Comparison of ENCODE assay signal across 8 cellular contexts in the genomic region with DNA sequence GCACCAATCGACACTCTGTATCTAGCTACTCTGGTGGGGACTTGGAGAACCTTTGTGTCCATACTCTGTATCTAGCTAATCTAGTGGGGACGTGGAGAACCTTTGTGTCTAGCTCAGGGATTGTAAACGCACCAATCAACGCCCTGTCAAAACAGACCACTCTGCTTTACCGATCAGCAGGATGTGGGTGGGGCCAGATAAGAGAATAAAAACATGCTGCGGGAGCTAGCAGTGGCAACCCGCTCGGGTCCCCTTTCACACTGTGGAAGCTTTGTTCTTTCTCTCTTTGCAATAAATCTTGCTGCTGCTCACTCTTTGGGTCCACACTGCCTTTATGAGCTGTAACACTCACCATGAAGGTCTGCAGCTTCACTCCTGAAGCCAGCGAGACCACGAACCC.
A peak's percentile ranks its signal among the peaks of the same experiment; 100 is the strongest.
DNase-seq lines count a peak whose midpoint lies in the region; ATAC-seq and TF ChIP-seq lines count a peak whose summit lies in the region.
"Not testable (repeated sequence)": the region's sequence is repeated elsewhere in the genome, so short reads cannot be mapped to it uniquely, and the experiment has no call there.

No MANE protein-coding gene starts in this region.

- not testable (repeated sequence) for H3K36me3 ChIP-seq in testis (ENCODE audit: low read depth, missing control alignments)

- CTCF ChIA-PET in activated CD4-positive, alpha-beta memory T cell treated with anti-CD3 and anti-CD28 coated beads for 36 hours (lab: Charles Lee) = not testable (repeated sequence)

- not testable (repeated sequence) for H3K27ac Mint-ChIP-seq in T-helper 17 cell; activated CD4-positive, alpha-beta memory T cell treated with anti-CD3 and anti-CD28 coated beads for 36 hours; activated T-cell treated with anti-CD3 and anti-CD28 coated beads, Interleukin-2, amount 50 U/mL, for 72 hours; activated naive CD8-positive, alpha-beta T cell treated with anti-CD3 and anti-CD28 coated beads for 36 hours; naive B cell
- H3K27ac Mint-ChIP-seq in neural crest cell (ENCODE audit: unreplicated experiment) = peak overlapping the region; percentile 67

- TF ChIP-seq CTCF in neural crest cell (conservative IDR thresholded peaks at IDR 0.05); testis (IDR thresholded peaks at IDR 0.05): not testable (repeated sequence)

- H3K4me3 Mint-ChIP-seq in T-helper 17 cell (peak overlapping the region; percentile 31), naive B cell (peak overlapping the region; percentile 10 to 83 (median 48))
- H3K4me3 Mint-ChIP-seq in activated CD4-positive, alpha-beta memory T cell treated with anti-CD3 and anti-CD28 coated beads for 36 hours = peak overlapping the region; percentile 45
- peak overlapping the region; percentile 48 to 65 for H3K4me3 Mint-ChIP-seq in activated T-cell treated with anti-CD3 and anti-CD28 coated beads, Interleukin-2, amount 50 U/mL, for 72 hours
- peak overlapping the region; percentile 61 for H3K4me3 Mint-ChIP-seq in activated naive CD8-positive, alpha-beta T cell treated with anti-CD3 and anti-CD28 coated beads for 36 hours
- H3K4me3 Mint-ChIP-seq in neural crest cell = not testable (repeated sequence)

- H3K36me3 Mint-ChIP-seq in T-helper 17 cell (ENCODE audit: low read depth); activated CD4-positive, alpha-beta memory T cell treated with anti-CD3 and anti-CD28 coated beads for 36 hours; activated T-cell treated with anti-CD3 and anti-CD28 coated beads, Interleukin-2, amount 50 U/mL, for 72 hours (ENCODE audit: insufficient read depth in 2 of 2); activated naive CD8-positive, alpha-beta T cell treated with anti-CD3 and anti-CD28 coated beads for 36 hours; naive B cell; neural crest cell (ENCODE audit: low read depth): not testable (repeated sequence)

- H3K27me3 Mint-ChIP-seq in T-helper 17 cell (peaks cover 55% of the 10 kb centered on the region), naive B cell (peaks cover 25 to 27% (median 26%) of the 10 kb centered on the region in 3 donors)
- H3K27me3 Mint-ChIP-seq in activated CD4-positive, alpha-beta memory T cell treated with anti-CD3 and anti-CD28 coated beads for 36 hours = peaks cover 35% of the 10 kb centered on the region
- H3K27me3 Mint-ChIP-seq in activated T-cell treated with anti-CD3 and anti-CD28 coated beads, Interleukin-2, amount 50 U/mL, for 72 hours (ENCODE audit: low read depth) = peaks cover 30% of the 10 kb centered on the region
- H3K27me3 Mint-ChIP-seq in activated naive CD8-positive, alpha-beta T cell treated with anti-CD3 and anti-CD28 coated beads for 36 hours = peaks cover 51% of the 10 kb centered on the region
- not testable (repeated sequence) for H3K27me3 Mint-ChIP-seq in neural crest cell (ENCODE audit: low read depth)

- WGBS in testis, 2 donors = 48 to 54% methylated on average over 10 of the region's 10 CpGs

- intact Hi-C loops in activated CD4-positive, alpha-beta memory T cell treated with anti-CD3 and anti-CD28 coated beads for 36 hours (cut with micrococcal nuclease); testis (cut with DNase I; ENCODE audit: low total_unique reads): not testable (repeated sequence)

- not testable (repeated sequence) for H3K27ac ChIP-seq in testis

- DNase-seq in Kasumi-1 (lab: John Stamatoyannopoulos, UW) = peak; percentile 25 to 28
- DNase-seq in T-helper 17 cell; activated CD4-positive, alpha-beta memory T cell treated with anti-CD3 and anti-CD28 coated beads for 36 hours; activated T-cell treated with anti-CD3 and anti-CD28 coated beads, Interleukin-2, amount 50 U/mL, for 72 hours; activated naive CD8-positive, alpha-beta T cell treated with anti-CD3 and anti-CD28 coated beads for 36 hours; naive B cell; neural crest cell (ENCODE audit: low read depth, low spot score); testis: not testable (repeated sequence)

- not testable (repeated sequence) for ATAC-seq in T-helper 17 cell; activated T-cell treated with anti-CD3 and anti-CD28 coated beads, Interleukin-2, amount 50 U/mL, for 72 hours (replicated peaks in 1 of 2); naive B cell (ENCODE audit: low read depth in 2 of 2)

- not testable (repeated sequence) for H3K27me3 ChIP-seq in testis

- not testable (repeated sequence) for H3K4me1 Mint-ChIP-seq in T-helper 17 cell; activated CD4-positive, alpha-beta memory T cell treated with anti-CD3 and anti-CD28 coated beads for 36 hours (ENCODE audit: low read depth); activated T-cell treated with anti-CD3 and anti-CD28 coated beads, Interleukin-2, amount 50 U/mL, for 72 hours (ENCODE audit: low read depth); activated naive CD8-positive, alpha-beta T cell treated with anti-CD3 and anti-CD28 coated beads for 36 hours; naive B cell
- H3K4me1 Mint-ChIP-seq in neural crest cell = peaks cover 15% of the 10 kb centered on the region

- H3K9me3 Mint-ChIP-seq in activated CD4-positive, alpha-beta memory T cell treated with anti-CD3 and anti-CD28 coated beads for 36 hours; activated T-cell treated with anti-CD3 and anti-CD28 coated beads, Interleukin-2, amount 50 U/mL, for 72 hours; activated naive CD8-positive, alpha-beta T cell treated with anti-CD3 and anti-CD28 coated beads for 36 hours; naive B cell: not testable (repeated sequence)
- peaks cover 15% of the 10 kb centered on the region for H3K9me3 Mint-ChIP-seq in neural crest cell

- not testable (repeated sequence) for H3K4me1 ChIP-seq in testis

- TF ChIP-seq POLR2A in testis (IDR thresholded peaks at IDR 0.05) = not testable (repeated sequence)

- POLR2A ChIA-PET in activated CD4-positive, alpha-beta memory T cell treated with anti-CD3 and anti-CD28 coated beads for 36 hours (lab: Charles Lee) = not testable (repeated sequence)

- H3K9me3 ChIP-seq in T-helper 17 cell (ENCODE audit: control insufficient read depth, low read length, poor library complexity, severe bottlenecking); testis: not testable (repeated sequence)

- peak overlapping the region; percentile 19 to 34 for H3K4me3 ChIP-seq in testis
